10 cellular contexts compared by ENCODE assay signal in the genomic region with DNA sequence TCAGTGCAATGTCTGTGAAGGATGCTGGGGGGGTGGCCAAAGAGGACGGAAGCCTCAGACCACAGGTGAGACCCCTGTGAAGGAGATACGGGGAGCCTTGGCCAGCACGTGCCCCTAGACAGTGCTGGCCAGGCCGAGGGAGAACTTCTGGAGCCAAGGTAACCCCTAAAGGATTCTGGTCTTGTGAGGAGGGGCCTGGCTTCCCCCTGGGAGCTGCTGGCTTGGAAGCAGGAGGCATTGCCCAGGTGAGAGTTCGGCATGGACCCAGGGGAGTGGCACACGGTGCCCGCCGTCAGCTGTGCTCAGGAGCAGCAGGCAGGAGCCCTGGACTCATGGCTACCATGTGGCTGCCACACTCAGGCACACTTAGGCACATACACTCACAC. TPM values are rescaled to one million over a fixed set of nuclear protein-coding genes. Genes with fewer than 3 reads are reported as not detected.
A peak's percentile ranks its signal among the peaks of the same experiment; 100 is the strongest.
DNase-seq lines count a peak whose midpoint lies in the region; ATAC-seq and TF ChIP-seq lines count a peak whose summit lies in the region.
"Had no signal": no experiment of that assay in that cellular context is flagged by ENCODE, and none has a peak within 500 bp of the region (broad histone marks: within the 10 kb centered on the region; RNA-seq: fewer than 3 reads in every experiment).

No MANE protein-coding gene starts in this region.

- H3K4me3 ChIP-seq in fibroblast of villous mesenchyme (ENCODE audit: low read depth, low read length) = peak overlapping the region; percentile 88
- peak overlapping the region in 2 of 4 donors; percentile 95 to 98 for H3K4me3 ChIP-seq in sigmoid colon

- peaks cover 0 to 77% (median 59%) of the 10 kb centered on the region in 4 donors for H3K4me1 ChIP-seq in sigmoid colon

- TF ChIP-seq CTCF in fibroblast of villous mesenchyme (IDR thresholded peaks at IDR 0.05; ENCODE audit: insufficient read depth, low read depth, low read length) (no peak), sigmoid colon (IDR thresholded peaks at IDR 0.05) (no peak)

- H3K27ac ChIP-seq in sigmoid colon = peak overlapping the region; percentile 98 to 100 (median 99)

- H3K9me3 ChIP-seq in sigmoid colon = no peaks in the 10 kb centered on the region

- DNase-seq in ELF-1 (ENCODE audit: low read depth, low spot score) (peak; percentile 0), RPMI8226 (peak; percentile 1), fibroblast of villous mesenchyme (ENCODE audit: low read depth) (no peak), sigmoid colon (peak; percentile 68), AG08396 (ENCODE audit: low spot score) (no peak)
- DNase-seq: Karpas-422, NCI-H524 had no signal

- TF ChIP-seq EP300 in sigmoid colon (IDR thresholded peaks at IDR 0.05) = no peak

- no peak for TF ChIP-seq POLR2A in sigmoid colon (IDR thresholded peaks at IDR 0.05)

- no peak for ATAC-seq in GM21529 (IDR thresholded peaks at IDR 0.05; ENCODE audit: unreplicated experiment)
- no peak for ATAC-seq in HG02885 (IDR thresholded peaks at IDR 0.05; ENCODE audit: poor library complexity, unreplicated experiment)

- WGBS in sigmoid colon, 2 donors = 56 to 82% methylated on average over 8 of the region's 8 CpGs

- no peaks in the 10 kb centered on the region for H3K36me3 ChIP-seq in sigmoid colon

- no peaks in the 10 kb centered on the region for H3K27me3 ChIP-seq in sigmoid colon

- intact Hi-C loops in sigmoid colon (cut with DNase I) = loop anchor here (2.0 kb wide), 1 partner anchor 42 kb away; no protein-coding TSS in a partner anchor

RNA-seq across cellular contexts. Expression of a gene that starts 1.3 kb away (rescaled TPM):
- total RNA-seq in fibroblast of villous mesenchyme (487 and 812 TPM in 2 replicates), sigmoid colon (1,000 to 10,000 TPM in 2 of 4 donors, 100 to 1,000 TPM in 2; 570 to 1,745 (median 1,082) TPM)
- 100 to 1,000 TPM in 1 of 3 donors, 10 to 100 TPM in 2; 14.3 to 233 (median 37.8) TPM for polyA plus RNA-seq in sigmoid colon

RNA-seq across cellular contexts. Expression of a gene that starts 58.8 kb away (rescaled TPM):
- under 0.01 and 0.43 TPM in 2 replicates for total RNA-seq in fibroblast of villous mesenchyme
- 1 to 10 TPM in 1 of 4 donors, not detected in 3; 1.4 TPM for total RNA-seq in sigmoid colon
- polyA plus RNA-seq in sigmoid colon = under 1 TPM in 1 of 3 donors, not detected in 2; 0.20 TPM
- polyA plus RNA-seq: keratinocyte had no signal

Comparison
In these comparisons a context has a peak if more than half of its experiments do, and no peak if none do; other contexts are left out.
1. DNase-seq: peak in ELF-1 (single experiment), RPMI8226 (single experiment) and sigmoid colon (single experiment); none in fibroblast of villous mesenchyme (single experiment) and AG08396 (single experiment).